18 cellular contexts compared by ENCODE assay signal in the genomic region with DNA sequence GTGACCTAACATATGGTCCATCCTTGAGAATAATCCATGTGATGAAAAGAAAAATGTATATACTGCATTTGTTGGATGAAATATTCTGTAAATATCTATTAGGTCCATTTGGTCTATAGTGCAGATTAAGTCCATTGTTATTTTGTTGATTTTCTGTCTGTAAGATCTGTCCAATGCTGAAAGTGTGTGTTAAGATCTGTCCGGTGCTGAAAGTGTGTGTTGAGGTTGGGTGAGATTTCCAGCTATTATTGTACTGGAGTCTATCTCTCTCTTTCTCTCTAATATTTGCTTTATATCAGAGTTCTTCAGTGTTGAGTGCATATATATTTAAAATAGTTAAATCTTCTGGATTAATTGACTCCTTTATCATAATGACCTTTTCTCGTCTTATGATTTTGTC.
DNase-seq lines count a peak whose midpoint lies in the region; ATAC-seq and TF ChIP-seq lines count a peak whose summit lies in the region.
"Had no signal": no experiment of that assay in that cellular context is flagged by ENCODE, and none has a peak within 500 bp of the region (broad histone marks: within the 10 kb centered on the region; RNA-seq: fewer than 3 reads in every experiment).

No MANE protein-coding gene starts in this region.

- H4K20me1 ChIP-seq in GM23338 (replicated peaks; ENCODE audit: insufficient read depth): no peaks in the 10 kb centered on the region
- H4K20me1 ChIP-seq: BLaER1 treated with 17β-estradiol and CSF1 and Interleukin-3, amounts not matched to agents 10 nM and 100 nM had no signal

- H3K4me1 Mint-ChIP-seq in GM23338: peaks cover 6% of the 10 kb centered on the region

- peaks cover 33% of the 10 kb centered on the region for H3K36me3 Mint-ChIP-seq in GM23338 (ENCODE audit: low read depth)
- H3K36me3 Mint-ChIP-seq: CD8-positive, alpha-beta T cell had no signal

- H4K91ac ChIP-seq in mesenchymal stem cell (ENCODE audit: low read length): no peak overlapping the region

- no peak overlapping the region for H3K4me3 ChIP-seq in GM23338
- H3K4me3 ChIP-seq in choroid plexus epithelial cell (ENCODE audit: low read depth, low read length): no peak overlapping the region
- no peak overlapping the region for H3K4me3 ChIP-seq in mesenchymal stem cell (ENCODE audit: insufficient read depth in 1 of 2, low read depth in 1 of 2, low read length in 2 of 2)
- H3K4me3 ChIP-seq: BLaER1 treated with 17β-estradiol and CSF1 and Interleukin-3, amounts not matched to agents 10 nM and 100 nM had no signal

- H2BK12ac ChIP-seq in mesenchymal stem cell (ENCODE audit: low read length in 2 of 2): no peak overlapping the region

- H3K4me2 ChIP-seq in GM23338: no peak overlapping the region
- no peak overlapping the region for H3K4me2 ChIP-seq in mesenchymal stem cell (ENCODE audit: low read length, poor library complexity, severe bottlenecking)
- H3K4me2 ChIP-seq: BLaER1 treated with 17β-estradiol and CSF1 and Interleukin-3, amounts not matched to agents 10 nM and 100 nM had no signal

- H3K9me2 ChIP-seq in GM23338 (ENCODE audit: insufficient read depth): peaks cover 4% of the 10 kb centered on the region; the same call in 1 of the 2 replicates

- peaks cover 37% of the 10 kb centered on the region for H3K9me3 ChIP-seq in mesenchymal stem cell (ENCODE audit: control insufficient read depth, low read length)

- H3K27ac ChIP-seq in GM23338 (ENCODE audit: low read depth): no peak overlapping the region
- H3K27ac ChIP-seq in mesenchymal stem cell (ENCODE audit: low read length, poor library complexity, severe bottlenecking): no peak overlapping the region
- H3K27ac ChIP-seq: BLaER1 treated with 17β-estradiol and CSF1 and Interleukin-3, amounts not matched to agents 10 nM and 100 nM had no signal

- H2BK5ac ChIP-seq in mesenchymal stem cell (ENCODE audit: low read depth, low read length, poor library complexity, severe bottlenecking): no peak overlapping the region

- DNase-seq in GM23338 (ENCODE audit: low spot score): no peak
- DNase-seq in RKO (ENCODE audit: low spot score): peak; percentile 14
- DNase-seq in choroid plexus epithelial cell (ENCODE audit: low read depth): peak; percentile 17
- peak; percentile 19 for DNase-seq in mesenchymal stem cell
- DNase-seq in hypothalamus (lab: John Stamatoyannopoulos, UW): no peak
- no peak for DNase-seq in SKM-1 treated with dmso at 0.1 percent for 144 hours (lab: John Stamatoyannopoulos, UW; ENCODE audit: unreplicated experiment)
- DNase-seq: CD8-positive, alpha-beta T cell; DMS53; KG1; MV-4-11; NCI-H1417; NCI-H187; NCI-H2227 treated with DMSO at 0.1 percent for 48 hours; NCI-H510A treated with DMSO at 0.1 percent for 48 hours had no signal

- H3K4me1 ChIP-seq in GM23338 (ENCODE audit: insufficient read depth) (peaks cover 5% of the 10 kb centered on the region; the same call in 1 of the 2 replicates), mesenchymal stem cell (ENCODE audit: control insufficient read depth, insufficient read depth, low read depth, low read length) (no peaks in the 10 kb centered on the region)
- H3K4me1 ChIP-seq: BLaER1 treated with 17β-estradiol and CSF1 and Interleukin-3, amounts not matched to agents 10 nM and 100 nM had no signal

- no peaks in the 10 kb centered on the region for H3K27me3 Mint-ChIP-seq in GM23338 (ENCODE audit: insufficient read depth, low read depth, poor library complexity)

- H3K27me3 ChIP-seq in GM23338 (ENCODE audit: insufficient read depth) (no peaks in the 10 kb centered on the region), mesenchymal stem cell (ENCODE audit: control insufficient read depth in 1 of 2, insufficient read depth in 1 of 2, low read length in 2 of 2) (no peaks in the 10 kb centered on the region)
- H3K27me3 ChIP-seq: BLaER1 treated with 17β-estradiol and CSF1 and Interleukin-3, amounts not matched to agents 10 nM and 100 nM had no signal

- no peak overlapping the region for H4K8ac ChIP-seq in mesenchymal stem cell (ENCODE audit: low read length)

- no peak for ATAC-seq in GM23338
- ATAC-seq in GM21515 (IDR thresholded peaks at IDR 0.05; ENCODE audit: unreplicated experiment): no peak
- ATAC-seq: CD8-positive, alpha-beta T cell; Panc1; Right ventricle myocardium inferior had no signal

- H3K27ac Mint-ChIP-seq in GM23338: no peak overlapping the region
- H3K27ac Mint-ChIP-seq: CD8-positive, alpha-beta T cell had no signal

- H2AFZ ChIP-seq in GM23338 (no peak overlapping the region), mesenchymal stem cell (ENCODE audit: low read depth, low read length) (no peak overlapping the region)

- TF ChIP-seq CTCF in GM23338 (conservative IDR thresholded peaks at IDR 0.05; ENCODE audit: low read depth in 2 of 2) (no peak), choroid plexus epithelial cell (conservative IDR thresholded peaks at IDR 0.05; ENCODE audit: low read depth, low read length) (no peak)

- no peaks in the 10 kb centered on the region for H3K36me3 ChIP-seq in GM23338 (ENCODE audit: insufficient read depth)
- H3K36me3 ChIP-seq in mesenchymal stem cell (ENCODE audit: control insufficient read depth in 1 of 2, insufficient read depth in 2 of 2, low read depth in 1 of 2, low read length in 2 of 2): no peaks in the 10 kb centered on the region
- H3K36me3 ChIP-seq: BLaER1 treated with 17β-estradiol and CSF1 and Interleukin-3, amounts not matched to agents 10 nM and 100 nM had no signal

- H3K9me3 Mint-ChIP-seq in GM23338: peaks cover 44% of the 10 kb centered on the region

- H3K4me3 Mint-ChIP-seq in GM23338: no peak overlapping the region
- H3K4me3 Mint-ChIP-seq: CD8-positive, alpha-beta T cell had no signal

- no peak overlapping the region for H2BK15ac ChIP-seq in mesenchymal stem cell (ENCODE audit: low read depth, poor library complexity, severe bottlenecking)

- H3K14ac ChIP-seq in mesenchymal stem cell (ENCODE audit: low read length in 2 of 2): no peak overlapping the region

- no peak overlapping the region for H2AK5ac ChIP-seq in mesenchymal stem cell (ENCODE audit: low read length, severe bottlenecking)

- WGBS in mesenchymal stem cell: 88% methylated on average over 1 of the region's 2 CpGs

- no peak overlapping the region for H3K4ac ChIP-seq in mesenchymal stem cell (ENCODE audit: low read depth in 1 of 2, low read length in 2 of 2)

- H3K18ac ChIP-seq in mesenchymal stem cell (ENCODE audit: low read depth in 1 of 2, low read length in 2 of 2): no peak overlapping the region

- no peak overlapping the region for H2BK120ac ChIP-seq in mesenchymal stem cell (ENCODE audit: low read depth, low read length)

- H3K79me1 ChIP-seq in mesenchymal stem cell (replicated peaks; ENCODE audit: low read length, poor library complexity, severe bottlenecking): no peaks in the 10 kb centered on the region

- H3F3A ChIP-seq in GM23338 (replicated peaks; ENCODE audit: low read depth): no peaks in the 10 kb centered on the region

- H3K9ac ChIP-seq in mesenchymal stem cell (ENCODE audit: low read length): no peak overlapping the region
- H3K9ac ChIP-seq: BLaER1 treated with 17β-estradiol and CSF1 and Interleukin-3, amounts not matched to agents 10 nM and 100 nM had no signal

- H3K23ac ChIP-seq in mesenchymal stem cell (ENCODE audit: low read length in 2 of 2): no peak overlapping the region

- no peaks in the 10 kb centered on the region for H3K79me2 ChIP-seq in GM23338 (replicated peaks; ENCODE audit: insufficient read depth)

TF ChIP-seq in GM23338, 12 proteins besides CTCF, POLR2A, EP300 and RAD21:
- no peak for TF ChIP-seq CREB1 (CRISPR knock-in tag; IDR thresholded peaks at IDR 0.05; ENCODE audit: low read depth)
- TF ChIP-seq, protein P1, sequence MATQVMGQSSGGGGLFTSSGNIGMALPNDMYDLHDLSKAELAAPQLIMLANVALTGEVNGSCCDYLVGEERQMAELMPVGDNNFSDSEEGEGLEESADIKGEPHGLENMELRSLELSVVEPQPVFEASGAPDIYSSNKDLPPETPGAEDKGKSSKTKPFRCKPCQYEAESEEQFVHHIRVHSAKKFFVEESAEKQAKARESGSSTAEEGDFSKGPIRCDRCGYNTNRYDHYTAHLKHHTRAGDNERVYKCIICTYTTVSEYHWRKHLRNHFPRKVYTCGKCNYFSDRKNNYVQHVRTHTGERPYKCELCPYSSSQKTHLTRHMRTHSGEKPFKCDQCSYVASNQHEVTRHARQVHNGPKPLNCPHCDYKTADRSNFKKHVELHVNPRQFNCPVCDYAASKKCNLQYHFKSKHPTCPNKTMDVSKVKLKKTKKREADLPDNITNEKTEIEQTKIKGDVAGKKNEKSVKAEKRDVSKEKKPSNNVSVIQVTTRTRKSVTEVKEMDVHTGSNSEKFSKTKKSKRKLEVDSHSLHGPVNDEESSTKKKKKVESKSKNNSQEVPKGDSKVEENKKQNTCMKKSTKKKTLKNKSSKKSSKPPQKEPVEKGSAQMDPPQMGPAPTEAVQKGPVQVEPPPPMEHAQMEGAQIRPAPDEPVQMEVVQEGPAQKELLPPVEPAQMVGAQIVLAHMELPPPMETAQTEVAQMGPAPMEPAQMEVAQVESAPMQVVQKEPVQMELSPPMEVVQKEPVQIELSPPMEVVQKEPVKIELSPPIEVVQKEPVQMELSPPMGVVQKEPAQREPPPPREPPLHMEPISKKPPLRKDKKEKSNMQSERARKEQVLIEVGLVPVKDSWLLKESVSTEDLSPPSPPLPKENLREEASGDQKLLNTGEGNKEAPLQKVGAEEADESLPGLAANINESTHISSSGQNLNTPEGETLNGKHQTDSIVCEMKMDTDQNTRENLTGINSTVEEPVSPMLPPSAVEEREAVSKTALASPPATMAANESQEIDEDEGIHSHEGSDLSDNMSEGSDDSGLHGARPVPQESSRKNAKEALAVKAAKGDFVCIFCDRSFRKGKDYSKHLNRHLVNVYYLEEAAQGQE (IDR thresholded peaks at IDR 0.05; ENCODE audit: unreplicated experiment): peak; percentile 60
TF ChIP-seq in GM23338: peak in this region for 1.

Comparison
In these comparisons a context has a peak if more than half of its experiments do, and no peak if none do; other contexts are left out.
1. DNase-seq: peak in RKO (single experiment), choroid plexus epithelial cell (single experiment) and mesenchymal stem cell (single experiment); none in GM23338 (single experiment), hypothalamus (0 of 51) and SKM-1 treated with dmso at 0.1 percent for 144 hours (single experiment).